In genomic region chr2:46861916-46862315, GRCh38 we compare ENCODE assay signal across 23 cellular contexts.
"Had no signal": no experiment of that assay in that cellular context is flagged by ENCODE, and none has a peak within 500 bp of the region (broad histone marks: within the 10 kb centered on the region; RNA-seq: fewer than 3 reads in every experiment).

No MANE protein-coding gene starts in this region.

- H2AFZ ChIP-seq: neural progenitor cell had no signal

- H3K4me2 ChIP-seq: neural progenitor cell had no signal

- H3K27ac Mint-ChIP-seq: activated naive CD4-positive, alpha-beta T cell treated with anti-CD3 and anti-CD28 coated beads, Interleukin-2, amount 50 U/mL, for 72 hours; dendritic cell treated with granulocyte-macrophage colony-stimulating factor and Interleukin-4, amounts not matched to agents 40 ng/mL and 50 ng/mL, for 4 days; neural progenitor cell; T-helper 1 cell treated with Interleukin-12 subunit alpha and Interleukin-12 subunit beta and Interleukin-4 antibody, amounts not matched to agents 30 μg/mL and 1 μg/mL, for 36 hours had no signal

- H3K4me3 ChIP-seq: esophagus squamous epithelium, neural progenitor cell, ovary, tibial nerve had no signal

- H3K9me3 ChIP-seq: ovary had no signal

- FAIRE-seq: bronchial epithelial cell, urothelium cell line had no signal

- H3K9ac ChIP-seq: neural progenitor cell had no signal

- ATAC-seq: activated naive CD4-positive, alpha-beta T cell treated with anti-CD3 and anti-CD28 coated beads, Interleukin-2, amount 50 U/mL, for 72 hours; left lobe of liver; sciatic nerve; stimulated activated naive CD8-positive, alpha-beta T cell treated with anti-CD3 and anti-CD28 coated beads, Interleukin-15, Interleukin-2, amounts not matched to agents 100 U/mL and 50 U/mL, for 24 hours had no signal

- H3K36me3 ChIP-seq: esophagus squamous epithelium, neural progenitor cell, ovary, tibial nerve had no signal

- H3K4me1 ChIP-seq: neural progenitor cell had no signal

- H3K4me3 Mint-ChIP-seq: dendritic cell treated with granulocyte-macrophage colony-stimulating factor and Interleukin-4, amounts not matched to agents 40 ng/mL and 50 ng/mL, for 4 days; naive B cell; neural progenitor cell; T-helper 1 cell treated with Interleukin-12 subunit alpha and Interleukin-12 subunit beta and Interleukin-4 antibody, amounts not matched to agents 30 μg/mL and 1 μg/mL, for 36 hours had no signal

- H3K27ac ChIP-seq: foreskin keratinocyte, neural progenitor cell, ovary had no signal

- H3K36me3 Mint-ChIP-seq: neural progenitor cell had no signal

- H3K27me3 ChIP-seq: foreskin keratinocyte, neural progenitor cell, ovary, tibial nerve had no signal

- DNase-seq: activated CD4-positive, alpha-beta T cell treated with anti-CD3 and anti-CD28 coated beads, Interleukin-2, amount 50 U/mL, for 4 hours; activated CD4-positive, CD25-positive, alpha-beta regulatory T cell treated with anti-CD3 and anti-CD28 coated beads, Interleukin-2, amount 50 U/mL, for 72 hours; activated gamma-delta T cell treated with Interleukin-2 at 50 U/mL for 16 hours; cerebellar nuclear complex; effector CD8-positive, alpha-beta T cell; esophagus squamous epithelium; foreskin keratinocyte; hypothalamus; naive B cell; stimulated activated CD4-positive, alpha-beta T cell treated with anti-CD3 and anti-CD28 coated beads, Interleukin-12 subunit alpha, Interleukin-12 subunit beta, amount 100 ng/mL, for 4 hours; stimulated activated CD4-positive, alpha-beta T cell treated with anti-CD3 and anti-CD28 coated beads, Interleukin-1b, Interleukin-23, amount 100 ng/mL, for 48 hours; stimulated activated naive CD8-positive, alpha-beta T cell treated with anti-CD3 and anti-CD28 coated beads, Interleukin-15, Interleukin-2, amounts not matched to agents 100 U/mL and 50 U/mL, for 24 hours; substantia nigra had no signal
